ENCODE assay signal across 26 cellular contexts in genomic region chr6:164665328-164665727, GRCh38.
"Had no signal": no experiment of that assay in that cellular context is flagged by ENCODE, and none has a peak within 500 bp of the region (broad histone marks: within the 10 kb centered on the region; RNA-seq: fewer than 3 reads in every experiment).

No MANE protein-coding gene starts in this region.

- H3K9me3 ChIP-seq: esophagus muscularis mucosa, gastroesophageal sphincter, left lung, ovary, psoas muscle, sigmoid colon, stomach, thyroid gland, upper lobe of left lung, uterus had no signal

- H3K4me3 Mint-ChIP-seq: naive thymus-derived CD8-positive, alpha-beta T cell; nephron progenitor cell; stimulated activated effector memory CD8-positive, alpha-beta T cell treated with anti-CD3 and anti-CD28 coated beads, Interleukin-12 subunit alpha, Interleukin-12 subunit beta, amount 100 ng/mL, for 72 hours had no signal

- H3K27ac Mint-ChIP-seq: naive thymus-derived CD8-positive, alpha-beta T cell; nephron progenitor cell; stimulated activated effector memory CD8-positive, alpha-beta T cell treated with anti-CD3 and anti-CD28 coated beads, Interleukin-12 subunit alpha, Interleukin-12 subunit beta, amount 100 ng/mL, for 72 hours had no signal

- H3K27me3 ChIP-seq: esophagus muscularis mucosa, foreskin keratinocyte, gastroesophageal sphincter, left lung, ovary, sigmoid colon, stomach, thyroid gland, upper lobe of left lung, uterus had no signal

- H3K27ac ChIP-seq: coronary artery, esophagus muscularis mucosa, foreskin keratinocyte, gastroesophageal sphincter, heart right ventricle, left lung, ovary, psoas muscle, sigmoid colon, stomach, thyroid gland, upper lobe of left lung, uterus had no signal

- H3K4me3 ChIP-seq: coronary artery, esophagus muscularis mucosa, gastroesophageal sphincter, heart right ventricle, left lung, ovary, psoas muscle, sigmoid colon, stomach, thyroid gland, upper lobe of left lung, uterus had no signal

- H3K4me1 Mint-ChIP-seq: naive thymus-derived CD8-positive, alpha-beta T cell; nephron progenitor cell; stimulated activated effector memory CD8-positive, alpha-beta T cell treated with anti-CD3 and anti-CD28 coated beads, Interleukin-12 subunit alpha, Interleukin-12 subunit beta, amount 100 ng/mL, for 72 hours had no signal

- H3K4me1 ChIP-seq: esophagus muscularis mucosa, foreskin keratinocyte, gastroesophageal sphincter, heart right ventricle, left lung, psoas muscle, sigmoid colon, stomach, thyroid gland, upper lobe of left lung, uterus had no signal

- H3K9me3 Mint-ChIP-seq: nephron progenitor cell had no signal

- DNase-seq: dermis blood vessel endothelial cell; effector memory CD4-positive, alpha-beta T cell; foreskin keratinocyte; heart right ventricle; hippocampal formation; left cardiac atrium; left lung; naive thymus-derived CD8-positive, alpha-beta T cell; nephron progenitor cell; nucleus accumbens; ovary; posterior cingulate gyrus; psoas muscle; right cardiac atrium; sigmoid colon; stimulated activated CD4-positive, alpha-beta T cell treated with anti-CD3 and anti-CD28 coated beads, Interleukin-2, amount 100 ng/mL, for 24 hours; stimulated activated CD4-positive, alpha-beta T cell treated with anti-CD3 and anti-CD28 coated beads, Interleukin-4, amount 100 ng/mL, for 24 hours; stimulated activated naive CD4-positive, alpha-beta T cell treated with Interleukin-2 at 50 U/mL for 16 hours; stomach; thyroid gland; upper lobe of left lung; uterus had no signal

- H3K27me3 Mint-ChIP-seq: naive thymus-derived CD8-positive, alpha-beta T cell had no signal

- H3K36me3 ChIP-seq: esophagus muscularis mucosa, gastroesophageal sphincter, heart right ventricle, left lung, ovary, sigmoid colon, stomach, thyroid gland, upper lobe of left lung, uterus had no signal

- H3K36me3 Mint-ChIP-seq: stimulated activated effector memory CD8-positive, alpha-beta T cell treated with anti-CD3 and anti-CD28 coated beads, Interleukin-12 subunit alpha, Interleukin-12 subunit beta, amount 100 ng/mL, for 72 hours had no signal

- ATAC-seq: foreskin keratinocyte; gastroesophageal sphincter; heart right ventricle; left cardiac atrium; left lung; naive thymus-derived CD8-positive, alpha-beta T cell; psoas muscle; right cardiac atrium; stimulated activated effector memory CD8-positive, alpha-beta T cell treated with anti-CD3 and anti-CD28 coated beads, Interleukin-12 subunit alpha, Interleukin-12 subunit beta, amount 100 ng/mL, for 72 hours had no signal
